17 cellular contexts compared by ENCODE assay signal in the genomic region with DNA sequence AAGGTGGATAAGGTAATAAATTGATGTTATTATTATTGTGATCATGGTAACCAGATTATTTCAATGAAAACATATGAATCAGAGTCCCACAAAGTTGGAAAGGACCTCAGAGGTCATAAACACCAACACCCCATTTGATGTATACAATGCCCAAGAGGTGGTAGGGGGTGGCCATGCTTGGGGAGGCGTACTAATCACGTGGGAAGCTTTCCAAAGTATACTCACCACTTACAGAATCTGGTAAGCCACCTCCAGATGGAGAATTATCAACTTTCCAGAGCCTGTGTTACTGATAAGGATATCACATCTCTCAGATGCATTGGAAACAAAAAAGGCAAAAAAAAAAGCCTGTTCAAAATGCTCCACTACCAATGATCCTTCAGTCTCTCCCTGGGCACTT. TPM values are rescaled to one million over a fixed set of nuclear protein-coding genes. Genes with fewer than 3 reads are reported as not detected.
DNase-seq lines count a peak whose midpoint lies in the region; ATAC-seq and TF ChIP-seq lines count a peak whose summit lies in the region.
"Had no signal": no experiment of that assay in that cellular context is flagged by ENCODE, and none has a peak within 500 bp of the region (broad histone marks: within the 10 kb centered on the region; RNA-seq: fewer than 3 reads in every experiment).

No MANE protein-coding gene starts in this region.

- H3K27me3 Mint-ChIP-seq in stimulated activated naive CD8-positive, alpha-beta T cell treated with anti-CD3 and anti-CD28 coated beads, Interleukin-15, Interleukin-2, amounts not matched to agents 100 ng/mL and 50 ng/mL, for 24 hours, result no peaks in the 10 kb centered on the region
- H3K27me3 Mint-ChIP-seq in stimulated activated naive CD8-positive, alpha-beta T cell treated with anti-CD3 and anti-CD28 coated beads, Interleukin-15, amount 100 ng/mL, for 72 hours, result no peaks in the 10 kb centered on the region
- no peaks in the 10 kb centered on the region for H3K27me3 Mint-ChIP-seq in central memory CD8-positive, alpha-beta T cell
- H3K27me3 Mint-ChIP-seq in Caco-2 (ENCODE audit: insufficient read depth, unreplicated experiment), result no peaks in the 10 kb centered on the region

- ATAC-seq in stimulated activated naive CD8-positive, alpha-beta T cell treated with anti-CD3 and anti-CD28 coated beads, Interleukin-15, amount 100 ng/mL, for 72 hours, result no peak
- no peak for ATAC-seq in central memory CD8-positive, alpha-beta T cell (replicated peaks; ENCODE audit: extremely low read depth, poor library complexity, severe bottlenecking)
- ATAC-seq: CD8-positive, alpha-beta T cell had no signal

- BruUV-seq in Caco-2 (replicated peaks; lab: Mats Ljungman, UMichigan), result no TSS peak

- CTCF ChIA-PET in Caco-2 (lab: Charles Lee), result interaction anchor here (1.5 kb wide), 1 partner anchor 8 kb away, joined by 3 read pairs; no protein-coding TSS in a partner anchor

- H3K4me1 Mint-ChIP-seq in stimulated activated naive CD8-positive, alpha-beta T cell treated with anti-CD3 and anti-CD28 coated beads, Interleukin-15, Interleukin-2, amounts not matched to agents 100 ng/mL and 50 ng/mL, for 24 hours (ENCODE audit: low read depth), result peaks cover 85% of the 10 kb centered on the region
- H3K4me1 Mint-ChIP-seq in stimulated activated naive CD8-positive, alpha-beta T cell treated with anti-CD3 and anti-CD28 coated beads, Interleukin-15, amount 100 ng/mL, for 72 hours, result peaks cover 91% of the 10 kb centered on the region
- peaks cover 49% of the 10 kb centered on the region for H3K4me1 Mint-ChIP-seq in central memory CD8-positive, alpha-beta T cell
- peaks cover 38% of the 10 kb centered on the region for H3K4me1 Mint-ChIP-seq in Caco-2 (ENCODE audit: low read depth, unreplicated experiment)

- no peak overlapping the region for H3K4me3 Mint-ChIP-seq in stimulated activated naive CD8-positive, alpha-beta T cell treated with anti-CD3 and anti-CD28 coated beads, Interleukin-15, Interleukin-2, amounts not matched to agents 100 ng/mL and 50 ng/mL, for 24 hours
- H3K4me3 Mint-ChIP-seq in stimulated activated naive CD8-positive, alpha-beta T cell treated with anti-CD3 and anti-CD28 coated beads, Interleukin-15, amount 100 ng/mL, for 72 hours, result no peak overlapping the region
- H3K4me3 Mint-ChIP-seq in central memory CD8-positive, alpha-beta T cell, result no peak overlapping the region
- H3K4me3 Mint-ChIP-seq in Caco-2 (ENCODE audit: unreplicated experiment), result no peak overlapping the region
- H3K4me3 Mint-ChIP-seq: CD8-positive, alpha-beta T cell had no signal

- no peak for TF ChIP-seq CTCF in Caco-2 (IDR thresholded peaks at IDR 0.05; ENCODE audit: insufficient read depth in 1 of 2, low read depth in 1 of 2, low read length in 1 of 2, severe bottlenecking in 1 of 2, unreplicated experiment in 1 of 2)
- TF ChIP-seq CTCF in WERI-Rb-1 (IDR thresholded peaks at IDR 0.05; ENCODE audit: low read depth, low read length), result no peak

- H3K4me1 ChIP-seq in Caco-2, result peaks cover 4% of the 10 kb centered on the region
- H3K4me1 ChIP-seq: BE2C had no signal

- H3K9me3 ChIP-seq in Caco-2 (no peaks in the 10 kb centered on the region), WERI-Rb-1 (ENCODE audit: severe bottlenecking) (no peaks in the 10 kb centered on the region)
- H3K9me3 ChIP-seq: Peyer's patch had no signal

- peak overlapping the region; percentile 50 for H3K27ac Mint-ChIP-seq in stimulated activated naive CD8-positive, alpha-beta T cell treated with anti-CD3 and anti-CD28 coated beads, Interleukin-15, Interleukin-2, amounts not matched to agents 100 ng/mL and 50 ng/mL, for 24 hours
- peak overlapping the region in 1 of 2 donors; percentile 20 for H3K27ac Mint-ChIP-seq in stimulated activated naive CD8-positive, alpha-beta T cell treated with anti-CD3 and anti-CD28 coated beads, Interleukin-15, amount 100 ng/mL, for 72 hours
- H3K27ac Mint-ChIP-seq in central memory CD8-positive, alpha-beta T cell (ENCODE audit: low read depth), result peak overlapping the region; percentile 8
- no peak overlapping the region for H3K27ac Mint-ChIP-seq in Caco-2 (ENCODE audit: unreplicated experiment)
- H3K27ac Mint-ChIP-seq: CD8-positive, alpha-beta T cell had no signal

- H3K36me3 ChIP-seq in Caco-2 (ENCODE audit: control insufficient read depth, insufficient read depth, low read length) (no peaks in the 10 kb centered on the region), WERI-Rb-1 (peaks cover 9% of the 10 kb centered on the region)
- H3K36me3 ChIP-seq: Peyer's patch had no signal

- DNase-seq in NCI-H2171 treated with DMSO at 0.1 percent for 48 hours (lab: John Stamatoyannopoulos, UW), result peak; percentile 48
- no peak for DNase-seq in NCI-H2171 (lab: John Stamatoyannopoulos, UW)
- no peak for DNase-seq in stimulated activated naive CD8-positive, alpha-beta T cell treated with anti-CD3 and anti-CD28 coated beads, Interleukin-15, amount 100 ng/mL, for 72 hours
- DNase-seq in central memory CD8-positive, alpha-beta T cell (ENCODE audit: low spot score in 2 of 2), result no peak
- DNase-seq in NCI-H345 (lab: John Stamatoyannopoulos, UW), result no peak
- DNase-seq in Caco-2, result no peak
- DNase-seq in WERI-Rb-1, result no peak
- DNase-seq: 8988T; BE2C; CD8-positive, alpha-beta T cell; DMS79 treated with DMSO at 0.1 percent for 48 hours; KG1; MV-4-11; NCI-H1694 treated with DMSO at 0.1 percent for 48 hours; NCI-H526; Peyer's patch had no signal

- no peaks in the 10 kb centered on the region for H3K27me3 ChIP-seq in Caco-2 (replicated peaks; ENCODE audit: control insufficient read depth, insufficient read depth, low read length)
- no peaks in the 10 kb centered on the region for H3K27me3 ChIP-seq in WERI-Rb-1 (ENCODE audit: insufficient read depth, low read depth, severe bottlenecking)
- H3K27me3 ChIP-seq: BE2C, Peyer's patch had no signal

- no peak overlapping the region for H3K27ac ChIP-seq in WERI-Rb-1
- H3K27ac ChIP-seq: Peyer's patch had no signal

- POLR2A ChIA-PET in Caco-2 (lab: Charles Lee), result no interaction called here

- H3K4me3 ChIP-seq in Caco-2 (ENCODE audit: low read depth, low read length) (no peak overlapping the region), WERI-Rb-1 (ENCODE audit: low read depth, low read length) (no peak overlapping the region)
- H3K4me3 ChIP-seq: Peyer's patch had no signal

- peaks cover 74% of the 10 kb centered on the region for H3K36me3 Mint-ChIP-seq in stimulated activated naive CD8-positive, alpha-beta T cell treated with anti-CD3 and anti-CD28 coated beads, Interleukin-15, Interleukin-2, amounts not matched to agents 100 ng/mL and 50 ng/mL, for 24 hours (ENCODE audit: low read depth)
- H3K36me3 Mint-ChIP-seq in central memory CD8-positive, alpha-beta T cell (ENCODE audit: insufficient read depth), result peaks cover 13% of the 10 kb centered on the region
- peaks cover 46% of the 10 kb centered on the region for H3K36me3 Mint-ChIP-seq in Caco-2 (ENCODE audit: insufficient read depth, unreplicated experiment)

- H3K9me3 Mint-ChIP-seq in stimulated activated naive CD8-positive, alpha-beta T cell treated with anti-CD3 and anti-CD28 coated beads, Interleukin-15, Interleukin-2, amounts not matched to agents 100 ng/mL and 50 ng/mL, for 24 hours, result no peaks in the 10 kb centered on the region
- no peaks in the 10 kb centered on the region for H3K9me3 Mint-ChIP-seq in stimulated activated naive CD8-positive, alpha-beta T cell treated with anti-CD3 and anti-CD28 coated beads, Interleukin-15, amount 100 ng/mL, for 72 hours
- H3K9me3 Mint-ChIP-seq in central memory CD8-positive, alpha-beta T cell, result no peaks in the 10 kb centered on the region
- no peaks in the 10 kb centered on the region for H3K9me3 Mint-ChIP-seq in Caco-2 (ENCODE audit: unreplicated experiment)
- H3K9me3 Mint-ChIP-seq: CD8-positive, alpha-beta T cell had no signal

- intact Hi-C loops in Caco-2 (cut with micrococcal nuclease; ENCODE audit: unreplicated experiment), result no loop called here

RNA-seq across cellular contexts. Expression of gene DAD1, which starts 8.4 kb away (rescaled TPM):
- total RNA-seq in Caco-2 (2022), result 151 and 160 TPM in 2 replicates

RNA-seq across cellular contexts. Expression of gene ABHD4, which starts 17.5 kb away (rescaled TPM):
- 64.5 and 73.5 TPM in 2 replicates for total RNA-seq in Caco-2 (2022)
